8 cellular contexts compared by ENCODE assay signal in genomic region chr3:195106418-195106906, GRCh38.
DNase-seq lines count a peak whose midpoint lies in the region; ATAC-seq and TF ChIP-seq lines count a peak whose summit lies in the region.

No MANE protein-coding gene starts in this region.

- no peak overlapping the region for H3K27ac ChIP-seq in WERI-Rb-1
- H3K27ac ChIP-seq in brain microvascular endothelial cell, result no peak overlapping the region

- peaks cover 0 to 4% (median 3%) of the 10 kb centered on the region in 3 donors for H3K27me3 Mint-ChIP-seq in immature natural killer cell (ENCODE audit: low read depth in 3 of 3)

- H3K9me3 Mint-ChIP-seq in immature natural killer cell, result no peaks in the 10 kb centered on the region

- no peak overlapping the region for H3K4me3 ChIP-seq in WERI-Rb-1 (ENCODE audit: low read depth, low read length)
- peak overlapping the region; percentile 35 for H3K4me3 ChIP-seq in brain microvascular endothelial cell (ENCODE audit: low read depth, low read length)

- in situ Hi-C loops in brain microvascular endothelial cell (cut with HindIII; ENCODE audit: low pct_ligation_motif_present, low sequenced_read_pairs), result loop anchor here (25.0 kb wide), 1 partner anchor 444 kb away; the partner anchor contains the start of gene LSG1

- DNase-seq in DMS53 (lab: John Stamatoyannopoulos, UW) (peak; percentile 76), H4 (ENCODE audit: low spot score) (peak; percentile 57), NCI-H1105 (lab: John Stamatoyannopoulos, UW) (peak; percentile 64), WERI-Rb-1 (peak; percentile 39), brain microvascular endothelial cell (peak; percentile 55), immature natural killer cell (peak; percentile 66 to 76 (median 74))
- DNase-seq in stimulated activated CD4-positive, alpha-beta T cell treated with anti-CD3 and anti-CD28 coated beads, Interleukin-15, amount 100 ng/mL, for 48 hours (ENCODE audit: low read depth in 2 of 2), result peak; percentile 30 to 53

- H3K36me3 ChIP-seq in WERI-Rb-1 (no peaks in the 10 kb centered on the region), brain microvascular endothelial cell (replicated peaks) (no peaks in the 10 kb centered on the region)

- H3K9me3 ChIP-seq in WERI-Rb-1 (ENCODE audit: severe bottlenecking), result no peaks in the 10 kb centered on the region

- peak overlapping the region in 4 of 5 donors; percentile 57 to 75 (median 68) for H3K4me3 Mint-ChIP-seq in immature natural killer cell

- H3K36me3 Mint-ChIP-seq in immature natural killer cell, result no peaks in the 10 kb centered on the region

- ATAC-seq in GM19397 (IDR thresholded peaks at IDR 0.05; ENCODE audit: unreplicated experiment), result no peak

- H3K27me3 ChIP-seq in WERI-Rb-1 (ENCODE audit: insufficient read depth, low read depth, severe bottlenecking), result no peaks in the 10 kb centered on the region
- H3K27me3 ChIP-seq in brain microvascular endothelial cell (replicated peaks), result no peaks in the 10 kb centered on the region

- no peak overlapping the region for H3K27ac Mint-ChIP-seq in immature natural killer cell

- H3K4me1 Mint-ChIP-seq in immature natural killer cell, result peaks cover 8 to 18% of the 10 kb centered on the region in 2 donors

- TF ChIP-seq CTCF in WERI-Rb-1 (IDR thresholded peaks at IDR 0.05; ENCODE audit: low read depth, low read length) (peak; percentile 63), brain microvascular endothelial cell (IDR thresholded peaks at IDR 0.05; ENCODE audit: low read depth, low read length, missing control alignments) (peak; percentile 82)
